In the genomic region with DNA sequence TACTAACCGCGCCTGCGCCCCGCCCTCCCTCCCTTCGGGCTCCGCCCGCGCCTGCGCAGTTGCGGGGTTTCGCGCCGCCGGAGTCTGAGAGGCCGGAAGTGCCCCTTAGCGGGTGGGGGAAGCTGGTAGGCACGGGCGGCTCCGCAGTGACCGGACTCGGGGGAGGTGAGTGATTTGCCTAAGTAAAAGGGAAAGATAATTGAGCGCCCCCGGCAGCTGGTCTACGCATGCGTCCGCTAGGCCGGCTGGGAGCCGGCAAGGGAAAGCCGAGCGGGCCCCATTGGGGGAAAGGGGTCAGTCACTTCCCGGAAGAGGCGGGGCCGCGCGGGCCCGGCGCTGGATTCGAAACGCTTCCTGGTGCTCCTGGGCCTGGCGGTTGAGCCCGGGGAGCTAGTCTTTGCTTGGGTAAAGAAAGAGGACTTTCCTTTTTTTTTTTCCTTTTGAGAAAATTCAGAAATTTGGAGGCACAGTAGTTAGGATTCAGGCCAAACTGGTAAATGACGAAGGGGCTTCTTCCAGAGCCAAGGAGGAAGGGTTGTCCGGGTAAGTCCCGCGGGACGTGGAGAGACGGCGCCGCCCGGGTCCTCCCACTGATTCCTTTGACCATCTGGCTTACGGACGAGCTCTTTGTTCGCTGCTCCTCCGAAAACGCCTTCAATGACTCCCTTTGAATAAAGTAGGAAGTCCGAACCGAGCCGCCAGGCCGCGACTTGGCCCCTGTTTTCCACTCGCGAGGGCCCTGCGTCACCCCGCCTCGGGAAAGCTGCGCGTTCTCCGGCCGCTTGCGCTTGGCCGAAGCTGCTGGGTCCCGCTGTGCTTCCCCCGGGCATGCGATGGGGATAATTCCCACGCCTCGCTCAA, we compare ENCODE assay signal across 1 cellular context.
TF ChIP-seq lines count a peak whose summit lies in the region.

A gene with protein sequence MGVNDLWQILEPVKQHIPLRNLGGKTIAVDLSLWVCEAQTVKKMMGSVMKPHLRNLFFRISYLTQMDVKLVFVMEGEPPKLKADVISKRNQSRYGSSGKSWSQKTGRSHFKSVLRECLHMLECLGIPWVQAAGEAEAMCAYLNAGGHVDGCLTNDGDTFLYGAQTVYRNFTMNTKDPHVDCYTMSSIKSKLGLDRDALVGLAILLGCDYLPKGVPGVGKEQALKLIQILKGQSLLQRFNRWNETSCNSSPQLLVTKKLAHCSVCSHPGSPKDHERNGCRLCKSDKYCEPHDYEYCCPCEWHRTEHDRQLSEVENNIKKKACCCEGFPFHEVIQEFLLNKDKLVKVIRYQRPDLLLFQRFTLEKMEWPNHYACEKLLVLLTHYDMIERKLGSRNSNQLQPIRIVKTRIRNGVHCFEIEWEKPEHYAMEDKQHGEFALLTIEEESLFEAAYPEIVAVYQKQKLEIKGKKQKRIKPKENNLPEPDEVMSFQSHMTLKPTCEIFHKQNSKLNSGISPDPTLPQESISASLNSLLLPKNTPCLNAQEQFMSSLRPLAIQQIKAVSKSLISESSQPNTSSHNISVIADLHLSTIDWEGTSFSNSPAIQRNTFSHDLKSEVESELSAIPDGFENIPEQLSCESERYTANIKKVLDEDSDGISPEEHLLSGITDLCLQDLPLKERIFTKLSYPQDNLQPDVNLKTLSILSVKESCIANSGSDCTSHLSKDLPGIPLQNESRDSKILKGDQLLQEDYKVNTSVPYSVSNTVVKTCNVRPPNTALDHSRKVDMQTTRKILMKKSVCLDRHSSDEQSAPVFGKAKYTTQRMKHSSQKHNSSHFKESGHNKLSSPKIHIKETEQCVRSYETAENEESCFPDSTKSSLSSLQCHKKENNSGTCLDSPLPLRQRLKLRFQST (plus strand): TSS at position 336 of the 861 bp plus-strand sequence. CDS start 5,806 bp downstream, outside the sequence.
A gene with protein sequence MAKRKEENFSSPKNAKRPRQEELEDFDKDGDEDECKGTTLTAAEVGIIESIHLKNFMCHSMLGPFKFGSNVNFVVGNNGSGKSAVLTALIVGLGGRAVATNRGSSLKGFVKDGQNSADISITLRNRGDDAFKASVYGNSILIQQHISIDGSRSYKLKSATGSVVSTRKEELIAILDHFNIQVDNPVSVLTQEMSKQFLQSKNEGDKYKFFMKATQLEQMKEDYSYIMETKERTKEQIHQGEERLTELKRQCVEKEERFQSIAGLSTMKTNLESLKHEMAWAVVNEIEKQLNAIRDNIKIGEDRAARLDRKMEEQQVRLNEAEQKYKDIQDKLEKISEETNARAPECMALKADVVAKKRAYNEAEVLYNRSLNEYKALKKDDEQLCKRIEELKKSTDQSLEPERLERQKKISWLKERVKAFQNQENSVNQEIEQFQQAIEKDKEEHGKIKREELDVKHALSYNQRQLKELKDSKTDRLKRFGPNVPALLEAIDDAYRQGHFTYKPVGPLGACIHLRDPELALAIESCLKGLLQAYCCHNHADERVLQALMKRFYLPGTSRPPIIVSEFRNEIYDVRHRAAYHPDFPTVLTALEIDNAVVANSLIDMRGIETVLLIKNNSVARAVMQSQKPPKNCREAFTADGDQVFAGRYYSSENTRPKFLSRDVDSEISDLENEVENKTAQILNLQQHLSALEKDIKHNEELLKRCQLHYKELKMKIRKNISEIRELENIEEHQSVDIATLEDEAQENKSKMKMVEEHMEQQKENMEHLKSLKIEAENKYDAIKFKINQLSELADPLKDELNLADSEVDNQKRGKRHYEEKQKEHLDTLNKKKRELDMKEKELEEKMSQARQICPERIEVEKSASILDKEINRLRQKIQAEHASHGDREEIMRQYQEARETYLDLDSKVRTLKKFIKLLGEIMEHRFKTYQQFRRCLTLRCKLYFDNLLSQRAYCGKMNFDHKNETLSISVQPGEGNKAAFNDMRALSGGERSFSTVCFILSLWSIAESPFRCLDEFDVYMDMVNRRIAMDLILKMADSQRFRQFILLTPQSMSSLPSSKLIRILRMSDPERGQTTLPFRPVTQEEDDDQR (minus strand): TSS at position 8 of the 861 bp plus-strand sequence. CDS start 7,864 bp downstream, outside the sequence.

TF ChIP-seq in K562, 482 proteins besides CTCF, POLR2A, EP300 and RAD21 (continued from another document and continues in another):
- TF ChIP-seq, protein P1, sequence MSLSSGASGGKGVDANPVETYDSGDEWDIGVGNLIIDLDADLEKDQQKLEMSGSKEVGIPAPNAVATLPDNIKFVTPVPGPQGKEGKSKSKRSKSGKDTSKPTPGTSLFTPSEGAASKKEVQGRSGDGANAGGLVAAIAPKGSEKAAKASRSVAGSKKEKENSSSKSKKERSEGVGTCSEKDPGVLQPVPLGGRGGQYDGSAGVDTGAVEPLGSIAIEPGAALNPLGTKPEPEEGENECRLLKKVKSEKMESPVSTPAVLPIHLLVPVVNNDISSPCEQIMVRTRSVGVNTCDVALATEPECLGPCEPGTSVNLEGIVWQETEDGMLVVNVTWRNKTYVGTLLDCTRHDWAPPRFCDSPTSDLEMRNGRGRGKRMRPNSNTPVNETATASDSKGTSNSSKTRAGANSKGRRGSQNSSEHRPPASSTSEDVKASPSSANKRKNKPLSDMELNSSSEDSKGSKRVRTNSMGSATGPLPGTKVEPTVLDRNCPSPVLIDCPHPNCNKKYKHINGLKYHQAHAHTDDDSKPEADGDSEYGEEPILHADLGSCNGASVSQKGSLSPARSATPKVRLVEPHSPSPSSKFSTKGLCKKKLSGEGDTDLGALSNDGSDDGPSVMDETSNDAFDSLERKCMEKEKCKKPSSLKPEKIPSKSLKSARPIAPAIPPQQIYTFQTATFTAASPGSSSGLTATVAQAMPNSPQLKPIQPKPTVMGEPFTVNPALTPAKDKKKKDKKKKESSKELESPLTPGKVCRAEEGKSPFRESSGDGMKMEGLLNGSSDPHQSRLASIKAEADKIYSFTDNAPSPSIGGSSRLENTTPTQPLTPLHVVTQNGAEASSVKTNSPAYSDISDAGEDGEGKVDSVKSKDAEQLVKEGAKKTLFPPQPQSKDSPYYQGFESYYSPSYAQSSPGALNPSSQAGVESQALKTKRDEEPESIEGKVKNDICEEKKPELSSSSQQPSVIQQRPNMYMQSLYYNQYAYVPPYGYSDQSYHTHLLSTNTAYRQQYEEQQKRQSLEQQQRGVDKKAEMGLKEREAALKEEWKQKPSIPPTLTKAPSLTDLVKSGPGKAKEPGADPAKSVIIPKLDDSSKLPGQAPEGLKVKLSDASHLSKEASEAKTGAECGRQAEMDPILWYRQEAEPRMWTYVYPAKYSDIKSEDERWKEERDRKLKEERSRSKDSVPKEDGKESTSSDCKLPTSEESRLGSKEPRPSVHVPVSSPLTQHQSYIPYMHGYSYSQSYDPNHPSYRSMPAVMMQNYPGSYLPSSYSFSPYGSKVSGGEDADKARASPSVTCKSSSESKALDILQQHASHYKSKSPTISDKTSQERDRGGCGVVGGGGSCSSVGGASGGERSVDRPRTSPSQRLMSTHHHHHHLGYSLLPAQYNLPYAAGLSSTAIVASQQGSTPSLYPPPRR (CRISPR knock-in tag; IDR thresholded peaks at IDR 0.05; ENCODE audit: borderline replicate concordance) = no peak
- TF ChIP-seq NEUROD1 (IDR thresholded peaks at IDR 0.05; ENCODE audit: borderline replicate concordance, low read depth, low read length, partially characterized antibody) (no peak), CREM (IDR thresholded peaks at IDR 0.05; ENCODE audit: low read depth) (0 out of 2 replicates have a peak, but pooled peaks have one; percentile 18), POLR2H (tag; IDR thresholded peaks at IDR 0.05; ENCODE audit: low read depth) (peak; percentile 57), L3MBTL2 (IDR thresholded peaks at IDR 0.05) (no peak), TOE1 (IDR thresholded peaks at IDR 0.05; ENCODE audit: borderline replicate concordance) (no peak), TOE1 (CRISPR knock-in tag; IDR thresholded peaks at IDR 0.05; ENCODE audit: borderline replicate concordance, low read depth) (no peak), NFRKB (IDR thresholded peaks at IDR 0.05; ENCODE audit: low read depth) (no peak), HNRNPLL (IDR thresholded peaks at IDR 0.05; ENCODE audit: low read depth, low read length, poor library complexity, severe bottlenecking) (peak; percentile 66), ZNF165 (CRISPR knock-in tag; IDR thresholded peaks at IDR 0.05; ENCODE audit: borderline replicate concordance) (no peak), BRD4 (IDR thresholded peaks at IDR 0.05) (no peak), LEF1 (IDR thresholded peaks at IDR 0.05) (no peak), SREBF2 (CRISPR knock-in tag; IDR thresholded peaks at IDR 0.05) (no peak), JUNB (CRISPR knock-in tag; conservative IDR thresholded peaks at IDR 0.05) (no peak), FOSL1 (tag; conservative IDR thresholded peaks at IDR 0.05) (no peak), HDGF (IDR thresholded peaks at IDR 0.05) (no peak), ZKSCAN1 (IDR thresholded peaks at IDR 0.05; ENCODE audit: low read depth, low read length) (no peak), TARDBP (IDR thresholded peaks at IDR 0.05) (no peak), OTX1 (CRISPR knock-in tag; IDR thresholded peaks at IDR 0.05) (no peak), SMARCA5 (IDR thresholded peaks at IDR 0.05) (no peak), MCM3 (IDR thresholded peaks at IDR 0.05) (no peak), TRIM28 (IDR thresholded peaks at IDR 0.05) (no peak), SAP30 (IDR thresholded peaks at IDR 0.05; ENCODE audit: borderline replicate concordance, insufficient read depth, low read depth, low read length, poor library complexity, severe bottlenecking) (peak; percentile 96), KLF10 (CRISPR knock-in tag; IDR thresholded peaks at IDR 0.05) (no peak), CCNT2 (IDR thresholded peaks at IDR 0.05; ENCODE audit: borderline replicate concordance, extremely low read depth, insufficient read length, low read depth, low read length) (peak; percentile 62), ZSCAN29 (IDR thresholded peaks at IDR 0.05) (no peak), HDAC1 (IDR thresholded peaks at IDR 0.05) (peak; percentile 58 to 90; a peak in 2 of 4 replicates), ZFP30 (CRISPR knock-in tag; IDR thresholded peaks at IDR 0.05; ENCODE audit: borderline replicate concordance) (no peak), MAFG (tag; conservative IDR thresholded peaks at IDR 0.05) (no peak), HNRNPUL1 (IDR thresholded peaks at IDR 0.05; ENCODE audit: low read length) (no peak), ZNF239 (CRISPR knock-in tag; IDR thresholded peaks at IDR 0.05) (no peak)
- TF ChIP-seq, protein P2, sequence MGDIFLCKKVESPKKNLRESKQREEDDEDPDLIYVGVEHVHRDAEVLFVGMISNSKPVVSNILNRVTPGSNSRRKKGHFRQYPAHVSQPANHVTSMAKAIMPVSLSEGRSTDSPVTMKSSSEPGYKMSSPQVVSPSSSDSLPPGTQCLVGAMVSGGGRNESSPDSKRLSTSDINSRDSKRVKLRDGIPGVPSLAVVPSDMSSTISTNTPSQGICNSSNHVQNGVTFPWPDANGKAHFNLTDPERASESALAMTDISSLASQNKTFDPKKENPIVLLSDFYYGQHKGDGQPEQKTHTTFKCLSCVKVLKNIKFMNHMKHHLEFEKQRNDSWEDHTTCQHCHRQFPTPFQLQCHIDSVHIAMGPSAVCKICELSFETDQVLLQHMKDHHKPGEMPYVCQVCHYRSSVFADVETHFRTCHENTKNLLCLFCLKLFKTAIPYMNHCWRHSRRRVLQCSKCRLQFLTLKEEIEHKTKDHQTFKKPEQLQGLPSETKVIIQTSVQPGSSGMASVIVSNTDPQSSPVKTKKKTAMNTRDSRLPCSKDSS (IDR thresholded peaks at IDR 0.05; ENCODE audit: low read depth, partially characterized antibody) = no peak
- TF ChIP-seq, protein P3, sequence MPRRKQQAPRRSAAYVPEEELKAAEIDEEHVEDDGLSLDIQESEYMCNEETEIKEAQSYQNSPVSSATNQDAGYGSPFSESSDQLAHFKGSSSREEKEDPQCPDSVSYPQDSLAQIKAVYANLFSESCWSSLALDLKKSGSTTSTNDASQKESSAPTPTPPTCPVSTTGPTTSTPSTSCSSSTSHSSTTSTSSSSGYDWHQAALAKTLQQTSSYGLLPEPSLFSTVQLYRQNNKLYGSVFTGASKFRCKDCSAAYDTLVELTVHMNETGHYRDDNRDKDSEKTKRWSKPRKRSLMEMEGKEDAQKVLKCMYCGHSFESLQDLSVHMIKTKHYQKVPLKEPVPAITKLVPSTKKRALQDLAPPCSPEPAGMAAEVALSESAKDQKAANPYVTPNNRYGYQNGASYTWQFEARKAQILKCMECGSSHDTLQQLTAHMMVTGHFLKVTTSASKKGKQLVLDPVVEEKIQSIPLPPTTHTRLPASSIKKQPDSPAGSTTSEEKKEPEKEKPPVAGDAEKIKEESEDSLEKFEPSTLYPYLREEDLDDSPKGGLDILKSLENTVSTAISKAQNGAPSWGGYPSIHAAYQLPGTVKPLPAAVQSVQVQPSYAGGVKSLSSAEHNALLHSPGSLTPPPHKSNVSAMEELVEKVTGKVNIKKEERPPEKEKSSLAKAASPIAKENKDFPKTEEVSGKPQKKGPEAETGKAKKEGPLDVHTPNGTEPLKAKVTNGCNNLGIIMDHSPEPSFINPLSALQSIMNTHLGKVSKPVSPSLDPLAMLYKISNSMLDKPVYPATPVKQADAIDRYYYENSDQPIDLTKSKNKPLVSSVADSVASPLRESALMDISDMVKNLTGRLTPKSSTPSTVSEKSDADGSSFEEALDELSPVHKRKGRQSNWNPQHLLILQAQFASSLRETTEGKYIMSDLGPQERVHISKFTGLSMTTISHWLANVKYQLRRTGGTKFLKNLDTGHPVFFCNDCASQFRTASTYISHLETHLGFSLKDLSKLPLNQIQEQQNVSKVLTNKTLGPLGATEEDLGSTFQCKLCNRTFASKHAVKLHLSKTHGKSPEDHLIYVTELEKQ (CRISPR knock-in tag; IDR thresholded peaks at IDR 0.05) = no peak
- TF ChIP-seq, protein P4, sequence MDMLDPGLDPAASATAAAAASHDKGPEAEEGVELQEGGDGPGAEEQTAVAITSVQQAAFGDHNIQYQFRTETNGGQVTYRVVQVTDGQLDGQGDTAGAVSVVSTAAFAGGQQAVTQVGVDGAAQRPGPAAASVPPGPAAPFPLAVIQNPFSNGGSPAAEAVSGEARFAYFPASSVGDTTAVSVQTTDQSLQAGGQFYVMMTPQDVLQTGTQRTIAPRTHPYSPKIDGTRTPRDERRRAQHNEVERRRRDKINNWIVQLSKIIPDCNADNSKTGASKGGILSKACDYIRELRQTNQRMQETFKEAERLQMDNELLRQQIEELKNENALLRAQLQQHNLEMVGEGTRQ (CRISPR knock-in tag; IDR thresholded peaks at IDR 0.05) = no peak
- TF ChIP-seq, protein P5, sequence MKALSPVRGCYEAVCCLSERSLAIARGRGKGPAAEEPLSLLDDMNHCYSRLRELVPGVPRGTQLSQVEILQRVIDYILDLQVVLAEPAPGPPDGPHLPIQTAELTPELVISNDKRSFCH (CRISPR knock-in tag; IDR thresholded peaks at IDR 0.05) = no peak
- TF ChIP-seq, protein P5 (tag; IDR thresholded peaks at IDR 0.05) = no peak
- TF ChIP-seq, protein P6, sequence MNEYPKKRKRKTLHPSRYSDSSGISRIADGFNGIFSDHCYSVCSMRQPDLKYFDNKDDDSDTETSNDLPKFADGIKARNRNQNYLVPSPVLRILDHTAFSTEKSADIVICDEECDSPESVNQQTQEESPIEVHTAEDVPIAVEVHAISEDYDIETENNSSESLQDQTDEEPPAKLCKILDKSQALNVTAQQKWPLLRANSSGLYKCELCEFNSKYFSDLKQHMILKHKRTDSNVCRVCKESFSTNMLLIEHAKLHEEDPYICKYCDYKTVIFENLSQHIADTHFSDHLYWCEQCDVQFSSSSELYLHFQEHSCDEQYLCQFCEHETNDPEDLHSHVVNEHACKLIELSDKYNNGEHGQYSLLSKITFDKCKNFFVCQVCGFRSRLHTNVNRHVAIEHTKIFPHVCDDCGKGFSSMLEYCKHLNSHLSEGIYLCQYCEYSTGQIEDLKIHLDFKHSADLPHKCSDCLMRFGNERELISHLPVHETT (CRISPR knock-in tag; conservative IDR thresholded peaks at IDR 0.05 in 1 of 2, IDR thresholded peaks at IDR 0.05 in 1 of 2) = no peak
